ENCODE assay signal across 8 cellular contexts in genomic region chr9:130588416-130588815, GRCh38.
"Had no signal": no experiment of that assay in that cellular context is flagged by ENCODE, and none has a peak within 500 bp of the region (broad histone marks: within the 10 kb centered on the region; RNA-seq: fewer than 3 reads in every experiment).

No MANE protein-coding gene starts in this region.

- H3K27me3 Mint-ChIP-seq: IgD-negative memory B cell had no signal

- H3K4me3 ChIP-seq: GM23248, HAP-1 had no signal

- H3K4me1 ChIP-seq: HAP-1 had no signal

- FAIRE-seq: HepG2 had no signal

- H3K27ac Mint-ChIP-seq: HFFc6, IgD-negative memory B cell had no signal

- H3K9me3 Mint-ChIP-seq: HFFc6, IgD-negative memory B cell had no signal

- ATAC-seq: HCT116, HepG2 had no signal

- DNase-seq: GM23248, GOT3, H7, HFFc6 had no signal

- H3K4me3 Mint-ChIP-seq: HFFc6, IgD-negative memory B cell had no signal

- H2AFZ ChIP-seq: GM23248 had no signal

- H3K9ac ChIP-seq: GM23248 had no signal

- H3K36me3 Mint-ChIP-seq: IgD-negative memory B cell had no signal

- H3K27ac ChIP-seq: GM23248 had no signal

- H3K9me3 ChIP-seq: HAP-1 had no signal
